ENCODE assay signal across 1 cellular context in the genomic region with DNA sequence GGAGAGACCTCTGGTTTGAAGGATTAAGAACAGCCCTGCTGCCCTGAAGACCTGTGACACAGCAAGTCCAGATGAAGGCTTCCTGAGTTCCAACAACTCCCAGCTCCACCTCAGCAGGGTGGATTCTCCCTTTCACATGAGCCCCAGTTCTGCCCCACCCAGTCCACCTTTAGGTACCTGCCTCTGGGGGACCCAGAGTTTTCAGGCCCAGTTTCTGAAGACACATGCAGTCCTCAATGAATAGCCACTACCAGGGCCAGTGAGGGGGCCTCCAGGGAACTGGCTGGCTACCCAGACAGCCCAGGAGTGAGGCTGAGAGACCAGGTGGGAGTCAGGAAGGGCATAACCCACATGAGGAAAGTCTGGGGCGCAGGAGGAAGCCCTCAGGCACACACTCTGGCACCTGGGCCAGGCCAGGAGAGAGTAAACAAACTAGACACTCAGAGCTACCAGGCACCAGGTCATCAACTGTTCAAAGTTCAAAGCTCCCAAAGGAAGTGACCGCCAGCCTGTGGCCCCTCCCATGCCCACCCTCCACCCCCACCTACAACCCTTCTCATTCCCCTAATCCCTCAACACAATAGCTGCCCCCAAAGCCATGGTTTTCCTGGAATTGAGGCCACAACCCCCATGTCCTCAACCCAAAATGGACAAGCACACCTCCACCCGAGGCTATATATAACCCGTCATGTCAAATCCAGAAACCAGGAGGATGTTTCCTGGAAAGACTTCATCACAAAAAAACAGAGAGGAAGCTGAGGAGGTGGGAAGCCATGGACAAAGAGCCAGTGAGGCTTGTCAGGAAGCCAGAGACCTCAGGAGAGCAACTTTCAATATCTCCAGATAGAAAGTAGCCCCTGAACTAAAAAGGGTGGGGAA.
A peak's percentile ranks its signal among the peaks of the same experiment; 100 is the strongest.
TF ChIP-seq lines count a peak whose summit lies in the region.

No MANE protein-coding gene starts in this region.

TF ChIP-seq in HepG2, 621 proteins besides CTCF, POLR2A, EP300 and RAD21 (continued from another document and continues in another):
- TF ChIP-seq GATAD1 (CRISPR knock-in tag; IDR thresholded peaks at IDR 0.05) (0 out of 2 replicates have a peak, but pooled peaks have one; percentile 52), EZH2 (conservative IDR thresholded peaks at IDR 0.05; ENCODE audit: low read depth, low read length) (no peak), ZFAT (CRISPR knock-in tag; conservative IDR thresholded peaks at IDR 0.05) (no peak), YEATS4 (CRISPR knock-in tag; IDR thresholded peaks at IDR 0.05; ENCODE audit: borderline replicate concordance) (peak; percentile 12; the same call in 1 of the 2 replicates), REPIN1 (CRISPR knock-in tag; IDR thresholded peaks at IDR 0.05; ENCODE audit: borderline replicate concordance, low read depth) (no peak), ZMYM3 (CRISPR knock-in tag; IDR thresholded peaks at IDR 0.05) (no peak; the same call in 1 of the 2 replicates), ZNF674 (CRISPR knock-in tag; IDR thresholded peaks at IDR 0.05; ENCODE audit: low read depth) (no peak), ATF7 (IDR thresholded peaks at IDR 0.05) (no peak), ATF7 (CRISPR knock-in tag; IDR thresholded peaks at IDR 0.05) (peak; percentile 56; the same call in 1 of the 2 replicates), TOPORS (CRISPR knock-in tag; IDR thresholded peaks at IDR 0.05) (no peak), ZNF460 (CRISPR knock-in tag; IDR thresholded peaks at IDR 0.05; ENCODE audit: borderline replicate concordance) (no peak), SNAI1 (CRISPR knock-in tag; IDR thresholded peaks at IDR 0.05; ENCODE audit: borderline replicate concordance) (no peak; the same call in 1 of the 2 replicates), GPN1 (CRISPR knock-in tag; IDR thresholded peaks at IDR 0.05; ENCODE audit: borderline replicate concordance) (no peak), ZNF782 (CRISPR knock-in tag; IDR thresholded peaks at IDR 0.05; ENCODE audit: borderline replicate concordance) (peak; percentile 60; the same call in 1 of the 2 replicates), ZNF570 (CRISPR knock-in tag; IDR thresholded peaks at IDR 0.05; ENCODE audit: borderline replicate concordance) (no peak), KLF11 (CRISPR knock-in tag; IDR thresholded peaks at IDR 0.05) (no peak), MTF2 (CRISPR knock-in tag; IDR thresholded peaks at IDR 0.05; ENCODE audit: borderline replicate concordance) (no peak), FOXO1 (CRISPR knock-in tag; IDR thresholded peaks at IDR 0.05) (peak; percentile 85)
- TF ChIP-seq, protein P1, sequence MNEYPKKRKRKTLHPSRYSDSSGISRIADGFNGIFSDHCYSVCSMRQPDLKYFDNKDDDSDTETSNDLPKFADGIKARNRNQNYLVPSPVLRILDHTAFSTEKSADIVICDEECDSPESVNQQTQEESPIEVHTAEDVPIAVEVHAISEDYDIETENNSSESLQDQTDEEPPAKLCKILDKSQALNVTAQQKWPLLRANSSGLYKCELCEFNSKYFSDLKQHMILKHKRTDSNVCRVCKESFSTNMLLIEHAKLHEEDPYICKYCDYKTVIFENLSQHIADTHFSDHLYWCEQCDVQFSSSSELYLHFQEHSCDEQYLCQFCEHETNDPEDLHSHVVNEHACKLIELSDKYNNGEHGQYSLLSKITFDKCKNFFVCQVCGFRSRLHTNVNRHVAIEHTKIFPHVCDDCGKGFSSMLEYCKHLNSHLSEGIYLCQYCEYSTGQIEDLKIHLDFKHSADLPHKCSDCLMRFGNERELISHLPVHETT (CRISPR knock-in tag; conservative IDR thresholded peaks at IDR 0.05), result peak; percentile 53; the same call in 1 of the 2 replicates
- TF ChIP-seq, protein P2, sequence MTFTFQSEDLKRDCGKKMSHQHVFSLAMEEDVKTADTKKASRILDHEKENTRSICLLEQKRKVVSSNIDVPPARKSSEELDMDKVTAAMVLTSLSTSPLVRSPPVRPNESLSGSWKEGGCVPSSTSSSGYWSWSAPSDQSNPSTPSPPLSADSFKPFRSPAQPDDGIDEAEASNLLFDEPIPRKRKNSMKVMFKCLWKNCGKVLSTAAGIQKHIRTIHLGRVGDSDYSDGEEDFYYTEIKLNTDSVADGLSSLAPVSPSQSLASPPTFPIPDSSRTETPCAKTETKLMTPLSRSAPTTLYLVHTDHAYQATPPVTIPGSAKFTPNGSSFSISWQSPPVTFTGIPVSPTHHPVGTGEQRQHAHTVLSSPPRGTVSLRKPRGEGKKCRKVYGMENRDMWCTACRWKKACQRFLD (CRISPR knock-in tag; IDR thresholded peaks at IDR 0.05; ENCODE audit: borderline replicate concordance), result no peak
- TF ChIP-seq, protein P3, sequence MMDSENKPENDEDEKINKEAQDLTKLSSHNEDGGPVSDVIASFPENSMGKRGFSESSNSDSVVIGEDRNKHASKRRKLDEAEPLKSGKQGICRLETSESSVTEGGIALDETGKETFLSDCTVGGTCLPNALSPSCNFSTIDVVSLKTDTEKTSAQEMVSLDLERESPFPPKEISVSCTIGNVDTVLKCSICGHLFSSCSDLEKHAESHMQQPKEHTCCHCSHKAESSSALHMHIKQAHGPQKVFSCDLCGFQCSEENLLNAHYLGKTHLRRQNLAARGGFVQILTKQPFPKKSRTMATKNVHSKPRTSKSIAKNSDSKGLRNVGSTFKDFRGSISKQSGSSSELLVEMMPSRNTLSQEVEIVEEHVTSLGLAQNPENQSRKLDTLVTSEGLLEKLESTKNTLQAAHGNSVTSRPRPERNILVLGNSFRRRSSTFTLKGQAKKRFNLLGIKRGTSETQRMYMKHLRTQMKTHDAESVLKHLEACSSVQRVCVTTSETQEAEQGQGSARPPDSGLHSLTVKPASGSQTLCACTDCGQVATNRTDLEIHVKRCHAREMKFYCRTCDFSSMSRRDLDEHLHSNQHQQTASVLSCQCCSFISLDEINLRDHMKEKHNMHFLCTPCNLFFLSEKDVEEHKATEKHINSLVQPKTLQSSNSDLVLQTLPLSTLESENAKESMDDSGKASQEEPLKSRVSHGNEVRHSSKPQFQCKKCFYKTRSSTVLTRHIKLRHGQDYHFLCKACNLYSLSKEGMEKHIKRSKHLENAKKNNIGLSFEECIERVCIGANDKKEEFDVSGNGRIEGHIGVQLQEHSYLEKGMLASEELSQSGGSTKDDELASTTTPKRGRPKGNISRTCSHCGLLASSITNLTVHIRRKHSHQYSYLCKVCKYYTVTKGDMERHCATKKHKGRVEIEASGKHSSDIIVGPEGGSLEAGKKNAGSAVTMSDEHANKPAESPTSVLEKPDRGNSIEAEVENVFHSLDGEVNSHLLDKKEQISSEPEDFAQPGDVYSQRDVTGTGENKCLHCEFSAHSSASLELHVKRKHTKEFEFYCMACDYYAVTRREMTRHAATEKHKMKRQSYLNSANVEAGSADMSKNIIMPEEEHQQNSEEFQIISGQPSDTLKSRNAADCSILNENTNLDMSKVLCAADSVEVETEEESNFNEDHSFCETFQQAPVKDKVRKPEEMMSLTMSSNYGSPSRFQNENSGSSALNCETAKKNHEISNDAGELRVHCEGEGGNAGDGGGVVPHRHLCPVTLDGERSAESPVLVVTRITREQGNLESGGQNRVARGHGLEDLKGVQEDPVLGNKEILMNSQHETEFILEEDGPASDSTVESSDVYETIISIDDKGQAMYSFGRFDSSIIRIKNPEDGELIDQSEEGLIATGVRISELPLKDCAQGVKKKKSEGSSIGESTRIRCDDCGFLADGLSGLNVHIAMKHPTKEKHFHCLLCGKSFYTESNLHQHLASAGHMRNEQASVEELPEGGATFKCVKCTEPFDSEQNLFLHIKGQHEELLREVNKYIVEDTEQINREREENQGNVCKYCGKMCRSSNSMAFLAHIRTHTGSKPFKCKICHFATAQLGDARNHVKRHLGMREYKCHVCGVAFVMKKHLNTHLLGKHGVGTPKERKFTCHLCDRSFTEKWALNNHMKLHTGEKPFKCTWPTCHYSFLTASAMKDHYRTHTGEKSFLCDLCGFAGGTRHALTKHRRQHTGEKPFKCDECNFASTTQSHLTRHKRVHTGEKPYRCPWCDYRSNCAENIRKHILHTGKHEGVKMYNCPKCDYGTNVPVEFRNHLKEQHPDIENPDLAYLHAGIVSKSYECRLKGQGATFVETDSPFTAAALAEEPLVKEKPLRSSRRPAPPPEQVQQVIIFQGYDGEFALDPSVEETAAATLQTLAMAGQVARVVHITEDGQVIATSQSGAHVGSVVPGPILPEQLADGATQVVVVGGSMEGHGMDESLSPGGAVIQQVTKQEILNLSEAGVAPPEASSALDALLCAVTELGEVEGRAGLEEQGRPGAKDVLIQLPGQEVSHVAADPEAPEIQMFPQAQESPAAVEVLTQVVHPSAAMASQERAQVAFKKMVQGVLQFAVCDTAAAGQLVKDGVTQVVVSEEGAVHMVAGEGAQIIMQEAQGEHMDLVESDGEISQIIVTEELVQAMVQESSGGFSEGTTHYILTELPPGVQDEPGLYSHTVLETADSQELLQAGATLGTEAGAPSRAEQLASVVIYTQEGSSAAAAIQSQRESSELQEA (CRISPR knock-in tag; IDR thresholded peaks at IDR 0.05; ENCODE audit: not compliant biosample characterization), result no peak
- TF ChIP-seq, protein P4, sequence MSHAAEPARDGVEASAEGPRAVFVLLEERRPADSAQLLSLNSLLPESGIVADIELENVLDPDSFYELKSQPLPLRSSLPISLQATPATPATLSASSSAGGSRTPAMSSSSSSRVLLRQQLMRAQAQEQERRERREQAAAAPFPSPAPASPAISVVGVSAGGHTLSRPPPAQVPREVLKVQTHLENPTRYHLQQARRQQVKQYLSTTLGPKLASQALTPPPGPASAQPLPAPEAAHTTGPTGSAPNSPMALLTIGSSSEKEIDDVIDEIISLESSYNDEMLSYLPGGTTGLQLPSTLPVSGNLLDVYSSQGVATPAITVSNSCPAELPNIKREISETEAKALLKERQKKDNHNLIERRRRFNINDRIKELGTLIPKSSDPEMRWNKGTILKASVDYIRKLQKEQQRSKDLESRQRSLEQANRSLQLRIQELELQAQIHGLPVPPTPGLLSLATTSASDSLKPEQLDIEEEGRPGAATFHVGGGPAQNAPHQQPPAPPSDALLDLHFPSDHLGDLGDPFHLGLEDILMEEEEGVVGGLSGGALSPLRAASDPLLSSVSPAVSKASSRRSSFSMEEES (CRISPR knock-in tag; IDR thresholded peaks at IDR 0.05), result no peak
- TF ChIP-seq, protein P5, sequence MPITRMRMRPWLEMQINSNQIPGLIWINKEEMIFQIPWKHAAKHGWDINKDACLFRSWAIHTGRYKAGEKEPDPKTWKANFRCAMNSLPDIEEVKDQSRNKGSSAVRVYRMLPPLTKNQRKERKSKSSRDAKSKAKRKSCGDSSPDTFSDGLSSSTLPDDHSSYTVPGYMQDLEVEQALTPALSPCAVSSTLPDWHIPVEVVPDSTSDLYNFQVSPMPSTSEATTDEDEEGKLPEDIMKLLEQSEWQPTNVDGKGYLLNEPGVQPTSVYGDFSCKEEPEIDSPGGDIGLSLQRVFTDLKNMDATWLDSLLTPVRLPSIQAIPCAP (CRISPR knock-in tag; IDR thresholded peaks at IDR 0.05; ENCODE audit: low read depth), result no peak
- TF ChIP-seq, protein P6, sequence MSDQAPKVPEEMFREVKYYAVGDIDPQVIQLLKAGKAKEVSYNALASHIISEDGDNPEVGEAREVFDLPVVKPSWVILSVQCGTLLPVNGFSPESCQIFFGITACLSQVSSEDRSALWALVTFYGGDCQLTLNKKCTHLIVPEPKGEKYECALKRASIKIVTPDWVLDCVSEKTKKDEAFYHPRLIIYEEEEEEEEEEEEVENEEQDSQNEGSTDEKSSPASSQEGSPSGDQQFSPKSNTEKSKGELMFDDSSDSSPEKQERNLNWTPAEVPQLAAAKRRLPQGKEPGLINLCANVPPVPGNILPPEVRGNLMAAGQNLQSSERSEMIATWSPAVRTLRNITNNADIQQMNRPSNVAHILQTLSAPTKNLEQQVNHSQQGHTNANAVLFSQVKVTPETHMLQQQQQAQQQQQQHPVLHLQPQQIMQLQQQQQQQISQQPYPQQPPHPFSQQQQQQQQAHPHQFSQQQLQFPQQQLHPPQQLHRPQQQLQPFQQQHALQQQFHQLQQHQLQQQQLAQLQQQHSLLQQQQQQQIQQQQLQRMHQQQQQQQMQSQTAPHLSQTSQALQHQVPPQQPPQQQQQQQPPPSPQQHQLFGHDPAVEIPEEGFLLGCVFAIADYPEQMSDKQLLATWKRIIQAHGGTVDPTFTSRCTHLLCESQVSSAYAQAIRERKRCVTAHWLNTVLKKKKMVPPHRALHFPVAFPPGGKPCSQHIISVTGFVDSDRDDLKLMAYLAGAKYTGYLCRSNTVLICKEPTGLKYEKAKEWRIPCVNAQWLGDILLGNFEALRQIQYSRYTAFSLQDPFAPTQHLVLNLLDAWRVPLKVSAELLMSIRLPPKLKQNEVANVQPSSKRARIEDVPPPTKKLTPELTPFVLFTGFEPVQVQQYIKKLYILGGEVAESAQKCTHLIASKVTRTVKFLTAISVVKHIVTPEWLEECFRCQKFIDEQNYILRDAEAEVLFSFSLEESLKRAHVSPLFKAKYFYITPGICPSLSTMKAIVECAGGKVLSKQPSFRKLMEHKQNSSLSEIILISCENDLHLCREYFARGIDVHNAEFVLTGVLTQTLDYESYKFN (CRISPR knock-in tag; conservative IDR thresholded peaks at IDR 0.05), result peak; percentile 85
- TF ChIP-seq, protein P7, sequence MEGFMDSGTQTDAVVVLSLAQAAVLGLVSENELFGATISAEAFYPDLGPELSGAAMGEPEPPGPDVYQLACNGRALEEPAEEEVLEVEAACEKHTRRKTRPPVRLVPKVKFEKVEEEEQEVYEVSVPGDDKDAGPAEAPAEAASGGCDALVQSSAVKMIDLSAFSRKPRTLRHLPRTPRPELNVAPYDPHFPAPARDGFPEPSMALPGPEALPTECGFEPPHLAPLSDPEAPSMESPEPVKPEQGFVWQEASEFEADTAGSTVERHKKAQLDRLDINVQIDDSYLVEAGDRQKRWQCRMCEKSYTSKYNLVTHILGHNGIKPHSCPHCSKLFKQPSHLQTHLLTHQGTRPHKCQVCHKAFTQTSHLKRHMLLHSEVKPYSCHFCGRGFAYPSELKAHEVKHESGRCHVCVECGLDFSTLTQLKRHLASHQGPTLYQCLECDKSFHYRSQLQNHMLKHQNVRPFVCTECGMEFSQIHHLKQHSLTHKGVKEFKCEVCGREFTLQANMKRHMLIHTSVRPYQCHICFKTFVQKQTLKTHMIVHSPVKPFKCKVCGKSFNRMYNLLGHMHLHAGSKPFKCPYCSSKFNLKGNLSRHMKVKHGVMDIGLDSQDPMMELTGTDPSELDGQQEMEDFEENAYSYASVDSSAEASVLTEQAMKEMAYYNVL (CRISPR knock-in tag; IDR thresholded peaks at IDR 0.05; ENCODE audit: borderline replicate concordance), result no peak
- TF ChIP-seq, protein P8, sequence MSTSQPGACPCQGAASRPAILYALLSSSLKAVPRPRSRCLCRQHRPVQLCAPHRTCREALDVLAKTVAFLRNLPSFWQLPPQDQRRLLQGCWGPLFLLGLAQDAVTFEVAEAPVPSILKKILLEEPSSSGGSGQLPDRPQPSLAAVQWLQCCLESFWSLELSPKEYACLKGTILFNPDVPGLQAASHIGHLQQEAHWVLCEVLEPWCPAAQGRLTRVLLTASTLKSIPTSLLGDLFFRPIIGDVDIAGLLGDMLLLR (CRISPR knock-in tag; IDR thresholded peaks at IDR 0.05), result no peak
- TF ChIP-seq, protein P9, sequence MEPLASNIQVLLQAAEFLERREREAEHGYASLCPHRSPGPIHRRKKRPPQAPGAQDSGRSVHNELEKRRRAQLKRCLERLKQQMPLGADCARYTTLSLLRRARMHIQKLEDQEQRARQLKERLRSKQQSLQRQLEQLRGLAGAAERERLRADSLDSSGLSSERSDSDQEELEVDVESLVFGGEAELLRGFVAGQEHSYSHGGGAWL (CRISPR knock-in tag; IDR thresholded peaks at IDR 0.05), result no peak
